ENCODE assay signal across 8 cellular contexts in the genomic region with DNA sequence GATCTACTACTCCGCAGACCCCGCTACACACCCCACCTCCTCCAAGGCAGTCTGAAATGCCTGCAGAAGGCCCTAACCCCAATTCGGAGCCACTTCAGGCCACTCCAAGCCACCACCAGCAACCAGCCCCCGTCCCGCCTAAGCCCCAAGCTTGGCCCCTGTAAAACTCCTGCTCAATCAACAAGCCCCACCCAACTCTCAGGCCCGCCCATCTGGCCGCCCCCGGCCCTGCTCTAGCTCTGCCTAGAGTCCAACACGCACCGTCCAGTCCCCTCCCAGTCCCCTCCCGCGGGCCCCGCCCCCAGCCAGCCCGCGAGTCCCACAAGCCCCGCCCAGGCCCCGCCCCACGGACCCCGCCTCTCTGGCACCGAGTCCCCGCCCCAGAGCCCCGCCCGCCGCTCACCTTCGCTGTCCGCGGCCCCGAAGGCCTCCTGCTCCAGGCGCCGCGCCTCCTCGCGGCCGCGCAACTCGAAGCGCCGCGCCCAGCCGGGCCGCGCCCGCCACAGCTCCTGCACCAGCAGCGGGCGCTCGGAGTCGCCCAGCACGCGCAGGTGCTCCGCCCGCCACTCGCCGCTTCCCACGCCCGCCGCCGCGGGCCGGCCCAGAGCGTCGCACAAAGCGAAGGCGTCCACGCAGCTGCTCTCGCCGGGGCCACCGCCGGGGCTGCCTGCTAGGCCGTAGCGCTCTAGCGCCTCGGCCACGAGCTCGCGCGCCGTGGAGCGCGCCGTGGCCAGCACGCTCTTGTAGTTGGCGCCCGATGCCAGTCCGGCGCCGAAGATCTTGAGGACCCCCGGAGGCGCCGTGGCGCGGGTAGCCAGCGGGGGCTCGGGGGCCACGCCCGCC. TPM values are rescaled to one million over a fixed set of nuclear protein-coding genes. Genes with fewer than 3 reads are reported as not detected.
DNase-seq lines count a peak whose midpoint lies in the region; ATAC-seq and FAIRE-seq lines count a peak whose summit lies in the region.

No MANE protein-coding gene starts in this region.

- H3K27ac ChIP-seq in SJSA1 (no peak overlapping the region), neuronal stem cell (replicated peaks; ENCODE audit: low read length) (peak overlapping the region; percentile 77), stomach smooth muscle (ENCODE audit: low read length) (no peak overlapping the region)

- H3K14ac ChIP-seq in neuronal stem cell (ENCODE audit: low read length): peak overlapping the region; percentile 43

- no peaks in the 10 kb centered on the region for H3K79me1 ChIP-seq in neuronal stem cell (ENCODE audit: low read depth, low read length)

- H2BK120ac ChIP-seq in neuronal stem cell (ENCODE audit: low read depth, low read length): no peak overlapping the region

- DNase-seq in Caki2 (ENCODE audit: low read depth): peak; percentile 86
- peak; percentile 95 for DNase-seq in MG63
- DNase-seq in SJSA1 (ENCODE audit: low read depth in 1 of 2, low spot score in 2 of 2): peak; percentile 43 to 94
- peak; percentile 68 to 91 (median 87) for DNase-seq in activated naive CD4-positive, alpha-beta T cell (lab: John Stamatoyannopoulos, UW)
- peak; percentile 91 to 96 for DNase-seq in frontal cortex (ENCODE audit: low spot score in 2 of 2)
- peak; percentile 94 for DNase-seq in neuronal stem cell (ENCODE audit: low spot score)

- WGBS in neuronal stem cell (ENCODE audit: extremely low coverage in 2 of 2, insufficient read length in 2 of 2, insufficient replicate concordance in 1 of 2), 2 donors: no CpG with 5 or more reads among the region's 95 CpGs

- no peaks in the 10 kb centered on the region for H3K36me3 ChIP-seq in MG63
- H3K36me3 ChIP-seq in SJSA1: no peaks in the 10 kb centered on the region
- no peaks in the 10 kb centered on the region for H3K36me3 ChIP-seq in neuronal stem cell (replicated peaks in 1 of 2; ENCODE audit: control insufficient read depth in 2 of 2, insufficient read depth in 2 of 2, low read length in 2 of 2)
- no peaks in the 10 kb centered on the region for H3K36me3 ChIP-seq in stomach smooth muscle (ENCODE audit: control insufficient read depth in 2 of 2, insufficient read depth in 2 of 2, low read length in 2 of 2)

- H3K27me3 ChIP-seq in MG63 (no peaks in the 10 kb centered on the region), SJSA1 (replicated peaks) (peaks cover 6% of the 10 kb centered on the region), neuronal stem cell (ENCODE audit: control insufficient read depth in 3 of 3, insufficient read depth in 3 of 3, low read depth in 1 of 3, low read length in 3 of 3) (peaks cover 9 to 32% (median 25%) of the 10 kb centered on the region in 3 experiments), stomach smooth muscle (ENCODE audit: control insufficient read depth in 1 of 2, insufficient read depth in 2 of 2, low read length in 2 of 2) (peaks cover 0 to 18% of the 10 kb centered on the region in 2 donors)

- H2BK12ac ChIP-seq in neuronal stem cell (ENCODE audit: low read length): peak overlapping the region; percentile 87

- H3K4ac ChIP-seq in neuronal stem cell (ENCODE audit: low read length): peak overlapping the region; percentile 78

- peak; percentile 55 for ATAC-seq in GM21717 (IDR thresholded peaks at IDR 0.05; ENCODE audit: unreplicated experiment)

- H3K4me3 ChIP-seq in MG63 (peak overlapping the region; percentile 29), SJSA1 (peak overlapping the region; percentile 37), neuronal stem cell (ENCODE audit: low read length in 2 of 2) (peak overlapping the region; percentile 51 to 87), stomach smooth muscle (ENCODE audit: low read length in 2 of 2) (peak overlapping the region; percentile 55 to 70)

- H3K9ac ChIP-seq in neuronal stem cell (ENCODE audit: low read depth, low read length, poor library complexity): peak overlapping the region; percentile 93
- peak overlapping the region; percentile 13 to 45 for H3K9ac ChIP-seq in stomach smooth muscle (ENCODE audit: low read length in 2 of 2)

- peak overlapping the region; percentile 99 for H2AFZ ChIP-seq in neuronal stem cell (ENCODE audit: low read length)

- no peak for FAIRE-seq in frontal cortex (lab: Jason Lieb, UNC)

- H2AK5ac ChIP-seq in neuronal stem cell (ENCODE audit: low read depth, low read length): peak overlapping the region; percentile 87

- H3K23ac ChIP-seq in neuronal stem cell (ENCODE audit: low read depth, low read length, poor library complexity): peak overlapping the region; percentile 86

- peak overlapping the region; percentile 99 for H3K4me2 ChIP-seq in neuronal stem cell (ENCODE audit: insufficient read depth, low read length, poor library complexity, severe bottlenecking)

- peak overlapping the region; percentile 99 for H3K18ac ChIP-seq in neuronal stem cell (ENCODE audit: low read length)

- no peaks in the 10 kb centered on the region for H3K9me3 ChIP-seq in MG63
- 0 out of 2 replicates have a peak, but pooled peaks cover 2% of the 10 kb centered on the region for H3K9me3 ChIP-seq in SJSA1 (replicated peaks)
- no peaks in the 10 kb centered on the region for H3K9me3 ChIP-seq in neuronal stem cell (replicated peaks in 1 of 2; ENCODE audit: control insufficient read depth in 2 of 2, insufficient read depth in 1 of 2, low read depth in 1 of 2, low read length in 2 of 2)
- no peaks in the 10 kb centered on the region for H3K9me3 ChIP-seq in stomach smooth muscle (ENCODE audit: control insufficient read depth in 2 of 2, low read length in 2 of 2)

- no peak overlapping the region for H4K91ac ChIP-seq in neuronal stem cell (ENCODE audit: low read depth, low read length, poor library complexity)

- no peak overlapping the region for H2BK5ac ChIP-seq in neuronal stem cell (ENCODE audit: low read length)

- H3K4me1 ChIP-seq in SJSA1 (replicated peaks) (peaks cover 7% of the 10 kb centered on the region), neuronal stem cell (ENCODE audit: control insufficient read depth in 2 of 2, insufficient read depth in 1 of 2, low read depth in 1 of 2, low read length in 2 of 2) (peaks cover 3 to 9% of the 10 kb centered on the region in 2 donors), stomach smooth muscle (ENCODE audit: control insufficient read depth, insufficient read depth, low read length) (peaks cover 16% of the 10 kb centered on the region)

- H2BK15ac ChIP-seq in neuronal stem cell (ENCODE audit: low read length): peak overlapping the region; percentile 94

- in situ Hi-C loops in Caki2 (cut with HindIII; ENCODE audit: low pct_unique_long_range_greater_than_20kb, low sequenced_read_pairs): no loop called here

- H4K8ac ChIP-seq in neuronal stem cell (ENCODE audit: low read depth, low read length): peak overlapping the region; percentile 58

RNA-seq across cellular contexts. Expression of a gene that starts 1.6 kb away (rescaled TPM):
- not detected in 2 replicates for total RNA-seq in Caki2 (2014; rRNA removed; shearing (Covaris generic); ENCODE audit: low replicate concordance)
- 0.72 TPM in 1 of 2 replicates, not detected in the other for total RNA-seq in MG63 (2014; rRNA removed; shearing (Covaris generic); ENCODE audit: low replicate concordance)
- total RNA-seq in SJSA1 (2014; rRNA removed; shearing (Covaris generic)): 0.21 and 0.53 TPM in 2 replicates
- 2.9 TPM for total RNA-seq in frontal cortex
- polyA plus RNA-seq in neuronal stem cell (2013, experiment 1 of 2): 1.1 TPM
- polyA plus RNA-seq in neuronal stem cell (2013, experiment 2 of 2): 1.1 TPM

RNA-seq across cellular contexts. Expression of a gene that starts 7.9 kb away (rescaled TPM):
- 2.4 TPM in 1 of 2 replicates, not detected in the other for total RNA-seq in Caki2 (2014; rRNA removed; shearing (Covaris generic); ENCODE audit: low replicate concordance)
- not detected in 2 replicates for total RNA-seq in MG63 (2014; rRNA removed; shearing (Covaris generic); ENCODE audit: low replicate concordance)
- total RNA-seq in SJSA1 (2014; rRNA removed; shearing (Covaris generic)): not detected in 2 replicates
- not detected for total RNA-seq in frontal cortex
- polyA plus RNA-seq in neuronal stem cell (2013, experiment 1 of 2): 0.01 TPM
- polyA plus RNA-seq in neuronal stem cell (2013, experiment 2 of 2): 0.03 TPM

RNA-seq across cellular contexts. Expression of a gene that starts 13.7 kb away (rescaled TPM):
- total RNA-seq in Caki2 (2014; rRNA removed; shearing (Covaris generic); ENCODE audit: low replicate concordance): 2.9 and 3.1 TPM in 2 replicates
- total RNA-seq in MG63 (2014; rRNA removed; shearing (Covaris generic); ENCODE audit: low replicate concordance): 0.07 and 0.16 TPM in 2 replicates
- total RNA-seq in SJSA1 (2014; rRNA removed; shearing (Covaris generic)): not detected in 2 replicates
- total RNA-seq in frontal cortex: 0.82 TPM
- 0.99 TPM for polyA plus RNA-seq in neuronal stem cell (2013, experiment 1 of 2)
- 1.0 TPM for polyA plus RNA-seq in neuronal stem cell (2013, experiment 2 of 2)

RNA-seq across cellular contexts. Expression of a gene that starts 16.5 kb away (rescaled TPM):
- not detected in 2 replicates for total RNA-seq in Caki2 (2014; rRNA removed; shearing (Covaris generic); ENCODE audit: low replicate concordance)
- not detected in 2 replicates for total RNA-seq in MG63 (2014; rRNA removed; shearing (Covaris generic); ENCODE audit: low replicate concordance)
- not detected in 2 replicates for total RNA-seq in SJSA1 (2014; rRNA removed; shearing (Covaris generic))
- total RNA-seq in frontal cortex: not detected
- not detected for polyA plus RNA-seq in neuronal stem cell (2013, experiment 1 of 2)
- not detected for polyA plus RNA-seq in neuronal stem cell (2013, experiment 2 of 2)

RNA-seq across cellular contexts. Expression of a gene that starts 19.3 kb away (rescaled TPM):
- total RNA-seq in Caki2 (2014; rRNA removed; shearing (Covaris generic); ENCODE audit: low replicate concordance): 0.34 TPM in 1 of 2 replicates, not detected in the other
- 0.79 TPM in 1 of 2 replicates, not detected in the other for total RNA-seq in MG63 (2014; rRNA removed; shearing (Covaris generic); ENCODE audit: low replicate concordance)
- total RNA-seq in SJSA1 (2014; rRNA removed; shearing (Covaris generic)): 0.16 TPM in 1 of 2 replicates, not detected in the other
- total RNA-seq in frontal cortex: 0.41 TPM
- 1.1 TPM for polyA plus RNA-seq in neuronal stem cell (2013, experiment 1 of 2)
- 0.90 TPM for polyA plus RNA-seq in neuronal stem cell (2013, experiment 2 of 2)
